ENCODE assay signal across 8 cellular contexts in genomic region chr3:32684029-32684799, GRCh38. TPM values are rescaled to one million over a fixed set of nuclear protein-coding genes. Genes with fewer than 3 reads are reported as not detected.
DNase-seq lines count a peak whose midpoint lies in the region; ATAC-seq and TF ChIP-seq lines count a peak whose summit lies in the region.

No MANE protein-coding gene starts in this region.

- peak overlapping the region; percentile 75 for H3K4me2 ChIP-seq in PC-9

- H3K9me2 ChIP-seq in PC-9 (ENCODE audit: insufficient read depth) = no peaks in the 10 kb centered on the region

- H3K4me3 ChIP-seq in PC-9 (peak overlapping the region; percentile 67), epithelial cell of proximal tubule (ENCODE audit: low read depth, low read length) (peak overlapping the region; percentile 87), prostate gland (peak overlapping the region; percentile 72 to 79)

- H3K79me2 ChIP-seq in PC-9 (ENCODE audit: low read depth) = peaks cover 32% of the 10 kb centered on the region

- WGBS in prostate gland = 32% methylated on average over 4 of the region's 4 CpGs

- H3K27ac ChIP-seq in PC-9 (peak overlapping the region; percentile 47), prostate gland (peak overlapping the region; percentile 83 to 85)

- intact Hi-C loops in PC-9 (cut with micrococcal nuclease; ENCODE audit: unreplicated experiment) = no loop called here
- intact Hi-C loops in prostate gland (cut with DNase I) = loop anchor here (10.0 kb wide), 1 partner anchor 109 kb away; the partner anchor contains the start of gene DYNC1LI1
- intact Hi-C loops in sciatic nerve (cut with DNase I) = no loop called here

- DNase-seq in PC-9 = no peak
- no peak for DNase-seq in epithelial cell of proximal tubule (ENCODE audit: low read depth)
- no peak for DNase-seq in prostate gland (ENCODE audit: low spot score)
- DNase-seq in DMS153 treated with DMSO at 0.1 percent for 48 hours (lab: John Stamatoyannopoulos, UW; ENCODE audit: unreplicated experiment) = no peak
- no peak for DNase-seq in HPDE6-E6E7 (ENCODE audit: extremely low spot score)
- DNase-seq in sciatic nerve (ENCODE audit: low spot score) = no peak

- no TSS peak for BruUV-seq in PC-9 (replicated peaks; lab: Mats Ljungman, UMichigan)

- no peak for TF ChIP-seq POLR2A in prostate gland (IDR thresholded peaks at IDR 0.05)

- H2AFZ ChIP-seq in PC-9 = peak overlapping the region; percentile 87

- H3K9me3 ChIP-seq in ES-I3 (ENCODE audit: control insufficient read depth, insufficient read depth, low read length) (no peaks in the 10 kb centered on the region), PC-9 (ENCODE audit: insufficient read depth, low read depth) (no peaks in the 10 kb centered on the region), prostate gland (no peaks in the 10 kb centered on the region)

- H3F3A ChIP-seq in PC-9 (ENCODE audit: insufficient read depth, low read depth) = no peaks in the 10 kb centered on the region

- H4K20me1 ChIP-seq in PC-9 (ENCODE audit: insufficient read depth) = no peaks in the 10 kb centered on the region

- H3K36me3 ChIP-seq in ES-I3 (ENCODE audit: insufficient read depth, low read length) (no peaks in the 10 kb centered on the region), PC-9 (ENCODE audit: low read depth) (no peaks in the 10 kb centered on the region), prostate gland (no peaks in the 10 kb centered on the region)

- H3K9ac ChIP-seq in ES-I3 (ENCODE audit: low read depth, low read length) = peak overlapping the region; percentile 78

- CTCF ChIA-PET in PC-9 (lab: Charles Lee) = no interaction called here

- H3K4me1 ChIP-seq in ES-I3 (ENCODE audit: insufficient read depth, low read length) (peaks cover 6% of the 10 kb centered on the region), PC-9 (replicated peaks; ENCODE audit: insufficient read depth) (0 out of 2 replicates have a peak, but pooled peaks cover 9% of the 10 kb centered on the region), prostate gland (replicated peaks) (peaks cover 2% of the 10 kb centered on the region)

- H3K27me3 ChIP-seq in PC-9 (ENCODE audit: insufficient read depth, low read depth) (no peaks in the 10 kb centered on the region), prostate gland (replicated peaks; ENCODE audit: insufficient read depth) (no peaks in the 10 kb centered on the region)

- no peak for TF ChIP-seq CTCF in PC-9 (conservative IDR thresholded peaks at IDR 0.05)
- no peak for TF ChIP-seq CTCF in epithelial cell of proximal tubule (conservative IDR thresholded peaks at IDR 0.05; ENCODE audit: low read depth, low read length)
- no peak for TF ChIP-seq CTCF in prostate gland (IDR thresholded peaks at IDR 0.05)

- ATAC-seq in HG02623 (IDR thresholded peaks at IDR 0.05; ENCODE audit: unreplicated experiment) (no peak), sciatic nerve (no peak)

- POLR2A ChIA-PET in PC-9 (lab: Charles Lee; ENCODE audit: unreplicated experiment) = no interaction called here

RNA-seq across cellular contexts. Expression of gene CNOT10, which starts 0.8 kb away (rescaled TPM):
- total RNA-seq in PC-9 (2021) = 25.5 and 43.7 TPM in 2 replicates
- total RNA-seq in epithelial cell of proximal tubule = 24.1 and 52.4 TPM in 2 replicates
- total RNA-seq in prostate gland = 10 to 100 TPM; 26.1 to 40.0 TPM
- total RNA-seq in sciatic nerve = 45.3 TPM
